ENCODE assay signal across 12 cellular contexts in genomic region chr6:6916598-6916997, GRCh38.
DNase-seq lines count a peak whose midpoint lies in the region; ATAC-seq and TF ChIP-seq lines count a peak whose summit lies in the region.
"Had no signal": no experiment of that assay in that cellular context is flagged by ENCODE, and none has a peak within 500 bp of the region (broad histone marks: within the 10 kb centered on the region; RNA-seq: fewer than 3 reads in every experiment).

No MANE protein-coding gene starts in this region.

- peak; percentile 65 for DNase-seq in NB4 (ENCODE audit: low read depth)
- no peak for DNase-seq in foreskin keratinocyte
- no peak for DNase-seq in upper lobe of right lung
- no peak for DNase-seq in COLO829 (ENCODE audit: low spot score)
- no peak for DNase-seq in COR-L47 (lab: John Stamatoyannopoulos, UW)
- DNase-seq: activated CD4-positive, alpha-beta T cell treated with anti-CD3 and anti-CD28 coated beads, Interleukin-2, amount 50 U/mL, for 4 hours; brain microvascular endothelial cell; endodermal cell; NCI-H526 treated with DMSO at 0.1 percent for 48 hours; RPMI8226 had no signal

- intact Hi-C loops in upper lobe of right lung (cut with DNase I) = no loop called here

- no peak for TF ChIP-seq POLR2A in NB4 (IDR thresholded peaks at IDR 0.05; ENCODE audit: extremely low read depth, insufficient read length)

- TF ChIP-seq CTCF in NB4 (IDR thresholded peaks at IDR 0.05; ENCODE audit: low read depth, low read length) = no peak
- TF ChIP-seq CTCF in foreskin keratinocyte (conservative IDR thresholded peaks at IDR 0.05) = no peak
- TF ChIP-seq CTCF in neutrophil (IDR thresholded peaks at IDR 0.05) = no peak
- TF ChIP-seq CTCF in upper lobe of right lung (IDR thresholded peaks at IDR 0.05) = no peak

- H3K9me3 ChIP-seq in neutrophil (no peaks in the 10 kb centered on the region), upper lobe of right lung (no peaks in the 10 kb centered on the region)

- peaks cover 17% of the 10 kb centered on the region for H3K4me1 ChIP-seq in foreskin keratinocyte
- H3K4me1 ChIP-seq in neutrophil (ENCODE audit: control insufficient read depth in 1 of 2, insufficient read depth in 1 of 2, low read depth in 1 of 2, low read length in 1 of 2) = peaks cover 20 to 23% of the 10 kb centered on the region in 2 experiments
- peaks cover 16% of the 10 kb centered on the region for H3K4me1 ChIP-seq in upper lobe of right lung

- no peaks in the 10 kb centered on the region for H3K36me3 ChIP-seq in neutrophil
- H3K36me3 ChIP-seq in upper lobe of right lung = no peaks in the 10 kb centered on the region
- H3K36me3 ChIP-seq: brain microvascular endothelial cell had no signal

- H3K27me3 ChIP-seq in foreskin keratinocyte (no peaks in the 10 kb centered on the region), neutrophil (no peaks in the 10 kb centered on the region), upper lobe of right lung (no peaks in the 10 kb centered on the region)
- H3K27me3 ChIP-seq: brain microvascular endothelial cell had no signal

- H3K27ac ChIP-seq in foreskin keratinocyte (peak overlapping the region; percentile 38), neutrophil (peak overlapping the region; percentile 70), upper lobe of right lung (peak overlapping the region; percentile 87)
- H3K27ac ChIP-seq: brain microvascular endothelial cell had no signal

- ATAC-seq in foreskin keratinocyte = peak; percentile 11
- peak; percentile 4 for ATAC-seq in upper lobe of right lung
- no peak for ATAC-seq in HG03196 (IDR thresholded peaks at IDR 0.05; ENCODE audit: unreplicated experiment)

- H3K4me3 ChIP-seq in NB4 (ENCODE audit: low read depth, low read length) (no peak overlapping the region), neutrophil (ENCODE audit: low read depth in 1 of 2, low read length in 1 of 2) (no peak overlapping the region), upper lobe of right lung (no peak overlapping the region)
